In genomic region chr19:6711078-6711361, GRCh38 we compare ENCODE assay signal across 14 cellular contexts. TPM values are rescaled to one million over a fixed set of nuclear protein-coding genes. Genes with fewer than 3 reads are reported as not detected.
DNase-seq lines count a peak whose midpoint lies in the region; ATAC-seq and TF ChIP-seq lines count a peak whose summit lies in the region.
"Had no signal": no experiment of that assay in that cellular context is flagged by ENCODE, and none has a peak within 500 bp of the region (broad histone marks: within the 10 kb centered on the region; RNA-seq: fewer than 3 reads in every experiment).

No MANE protein-coding gene starts in this region.

- no peak for DNase-seq in activated naive CD8-positive, alpha-beta T cell treated with anti-CD3 and anti-CD28 coated beads, Interleukin-2, amount 50 U/mL, for 24 hours
- DNase-seq in activated naive CD8-positive, alpha-beta T cell treated with anti-CD3 and anti-CD28 coated beads for 36 hours = no peak
- DNase-seq in glutamatergic neuron (no peak), posterior vena cava (ENCODE audit: low spot score) (peak; percentile 72), HCEC 1CT (no peak)
- DNase-seq: COR-L47, DMS153, MV-4-11, NCI-H1417 treated with DMSO at 0.1 percent for 48 hours, NCI-H2029 treated with DMSO at 0.1 percent for 48 hours, NCI-H510A treated with DMSO at 0.1 percent for 48 hours, SJCRH30 had no signal

- H3K4me1 Mint-ChIP-seq in activated naive CD8-positive, alpha-beta T cell treated with anti-CD3 and anti-CD28 coated beads, Interleukin-2, amount 50 U/mL, for 24 hours = peaks cover 10% of the 10 kb centered on the region
- H3K4me1 Mint-ChIP-seq in activated naive CD8-positive, alpha-beta T cell treated with anti-CD3 and anti-CD28 coated beads for 36 hours = peaks cover 8% of the 10 kb centered on the region
- peaks cover 8% of the 10 kb centered on the region for H3K4me1 Mint-ChIP-seq in glutamatergic neuron (ENCODE audit: low read depth, unreplicated experiment)

- no peaks in the 10 kb centered on the region for H3K9me3 Mint-ChIP-seq in activated naive CD8-positive, alpha-beta T cell treated with anti-CD3 and anti-CD28 coated beads, Interleukin-2, amount 50 U/mL, for 24 hours
- H3K9me3 Mint-ChIP-seq in activated naive CD8-positive, alpha-beta T cell treated with anti-CD3 and anti-CD28 coated beads for 36 hours = no peaks in the 10 kb centered on the region
- peaks cover 8% of the 10 kb centered on the region for H3K9me3 Mint-ChIP-seq in glutamatergic neuron (ENCODE audit: unreplicated experiment)

- H3K27ac Mint-ChIP-seq in activated naive CD8-positive, alpha-beta T cell treated with anti-CD3 and anti-CD28 coated beads, Interleukin-2, amount 50 U/mL, for 24 hours = no peak overlapping the region
- no peak overlapping the region for H3K27ac Mint-ChIP-seq in activated naive CD8-positive, alpha-beta T cell treated with anti-CD3 and anti-CD28 coated beads for 36 hours
- H3K27ac Mint-ChIP-seq in glutamatergic neuron (ENCODE audit: unreplicated experiment) = no peak overlapping the region

- peaks cover 41% of the 10 kb centered on the region for H3K27me3 Mint-ChIP-seq in activated naive CD8-positive, alpha-beta T cell treated with anti-CD3 and anti-CD28 coated beads, Interleukin-2, amount 50 U/mL, for 24 hours
- H3K27me3 Mint-ChIP-seq in activated naive CD8-positive, alpha-beta T cell treated with anti-CD3 and anti-CD28 coated beads for 36 hours = peaks cover 42% of the 10 kb centered on the region
- peaks cover 17% of the 10 kb centered on the region for H3K27me3 Mint-ChIP-seq in glutamatergic neuron (ENCODE audit: unreplicated experiment)

- no peak for ATAC-seq in activated naive CD8-positive, alpha-beta T cell treated with anti-CD3 and anti-CD28 coated beads, Interleukin-2, amount 50 U/mL, for 24 hours
- no peak for ATAC-seq in HG03039 (IDR thresholded peaks at IDR 0.05; ENCODE audit: unreplicated experiment)

- H3K4me3 Mint-ChIP-seq in activated naive CD8-positive, alpha-beta T cell treated with anti-CD3 and anti-CD28 coated beads, Interleukin-2, amount 50 U/mL, for 24 hours = peak overlapping the region; percentile 8
- H3K4me3 Mint-ChIP-seq in activated naive CD8-positive, alpha-beta T cell treated with anti-CD3 and anti-CD28 coated beads for 36 hours = no peak overlapping the region
- peak overlapping the region; percentile 32 for H3K4me3 Mint-ChIP-seq in glutamatergic neuron (ENCODE audit: unreplicated experiment)

- no peak for TF ChIP-seq CTCF in glutamatergic neuron (IDR thresholded peaks at IDR 0.05; ENCODE audit: partially characterized antibody, unreplicated experiment)

- intact Hi-C loops in posterior vena cava (cut with DNase I) = no loop called here

- H3K36me3 Mint-ChIP-seq in activated naive CD8-positive, alpha-beta T cell treated with anti-CD3 and anti-CD28 coated beads, Interleukin-2, amount 50 U/mL, for 24 hours (ENCODE audit: low read depth) = no peaks in the 10 kb centered on the region
- H3K36me3 Mint-ChIP-seq in activated naive CD8-positive, alpha-beta T cell treated with anti-CD3 and anti-CD28 coated beads for 36 hours = no peaks in the 10 kb centered on the region
- H3K36me3 Mint-ChIP-seq in glutamatergic neuron (ENCODE audit: unreplicated experiment) = peaks cover 6% of the 10 kb centered on the region

RNA-seq across cellular contexts. Expression of gene C3, which starts 9.4 kb away (rescaled TPM):
- under 1 TPM; 0.22 to 0.64 TPM for total RNA-seq in activated naive CD8-positive, alpha-beta T cell treated with anti-CD3 and anti-CD28 coated beads for 36 hours
- total RNA-seq in glutamatergic neuron (ENCODE audit: unreplicated experiment) = 0.69 TPM
- total RNA-seq in posterior vena cava = 1,000 to 10,000 TPM in 1 of 2 donors, 100 to 1,000 TPM in 1; 929 to 2,763 TPM
- total RNA-seq: SJCRH30 had no signal

RNA-seq across cellular contexts. Expression of gene GPR108, which starts 26.4 kb away (rescaled TPM):
- 10 to 100 TPM; 56.0 to 62.9 TPM for total RNA-seq in activated naive CD8-positive, alpha-beta T cell treated with anti-CD3 and anti-CD28 coated beads for 36 hours
- total RNA-seq in glutamatergic neuron (ENCODE audit: unreplicated experiment) = 44.2 TPM
- 10 to 100 TPM; 39.3 to 43.4 TPM for total RNA-seq in posterior vena cava

RNA-seq across cellular contexts. Expression of gene TRIP10, which starts 28.5 kb away (rescaled TPM):
- 10 to 100 TPM; 29.8 to 31.3 TPM for total RNA-seq in activated naive CD8-positive, alpha-beta T cell treated with anti-CD3 and anti-CD28 coated beads for 36 hours
- 16.7 TPM for total RNA-seq in glutamatergic neuron (ENCODE audit: unreplicated experiment)
- 10 to 100 TPM; 83.2 to 92.6 TPM for total RNA-seq in posterior vena cava

RNA-seq across cellular contexts. Expression of gene TNFSF14, which starts 41.1 kb away (rescaled TPM):
- 10 to 100 TPM; 68.0 to 72.8 TPM for total RNA-seq in activated naive CD8-positive, alpha-beta T cell treated with anti-CD3 and anti-CD28 coated beads for 36 hours
- total RNA-seq in glutamatergic neuron (ENCODE audit: unreplicated experiment) (not detected), posterior vena cava (1 to 10 TPM; 1.4 to 1.6 TPM)
- total RNA-seq: OCI-LY7, SJCRH30 had no signal

RNA-seq across cellular contexts. Expression of gene SH2D3A, which starts 56.2 kb away (rescaled TPM):
- 10 to 100 TPM; 25.7 to 26.1 TPM for total RNA-seq in activated naive CD8-positive, alpha-beta T cell treated with anti-CD3 and anti-CD28 coated beads for 36 hours
- total RNA-seq in glutamatergic neuron (ENCODE audit: unreplicated experiment) (0.32 TPM), posterior vena cava (under 1 TPM; 0.37 to 0.52 TPM)
- total RNA-seq: SJCRH30 had no signal

Comparison
In these comparisons a context has a peak if more than half of its experiments do, and no peak if none do; other contexts are left out.
1. RNA of gene C3, which starts 9.4 kb away (total RNA-seq): 929 to 2,763 TPM in posterior vena cava; 0.69 TPM in glutamatergic neuron (single experiment) and 0.22 to 0.64 TPM in activated naive CD8-positive, alpha-beta T cell treated with anti-CD3 and anti-CD28 coated beads for 36 hours; every median in the first group is over 100 times any median in the second.